In the genomic region with DNA sequence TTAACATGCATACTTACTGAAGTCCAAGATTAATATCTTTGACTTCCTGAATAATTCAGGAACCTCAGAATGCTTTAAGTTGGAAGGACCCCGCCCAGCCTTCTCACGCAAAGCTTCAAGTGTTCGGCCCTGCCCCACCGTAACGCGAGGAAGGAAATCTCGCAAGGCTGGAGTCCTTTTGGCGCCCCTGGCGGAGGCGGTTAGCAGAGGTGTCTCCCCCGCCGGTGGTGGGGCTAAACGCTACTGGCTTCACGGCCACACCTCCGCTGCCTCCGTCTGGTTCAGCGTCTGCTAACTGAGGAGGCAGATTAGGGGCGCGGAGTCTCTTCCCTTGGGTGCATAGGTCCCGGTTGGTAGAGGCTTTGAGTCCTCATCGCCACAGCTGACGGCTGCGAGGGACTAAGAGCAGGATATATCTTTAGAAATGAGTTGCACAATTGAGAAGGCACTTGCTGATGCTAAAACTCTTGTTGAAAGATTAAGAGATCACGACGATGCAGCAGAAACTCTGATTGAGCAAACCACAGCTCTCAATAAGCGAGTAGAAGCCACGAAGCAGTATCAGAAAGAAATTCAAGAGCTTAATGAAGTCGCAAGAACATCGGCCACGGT, we compare ENCODE assay signal across 1 cellular context.
A peak's percentile ranks its signal among the peaks of the same experiment; 100 is the strongest.
TF ChIP-seq lines count a peak whose summit lies in the region.

No MANE protein-coding gene starts in this region.

TF ChIP-seq in HepG2, 621 proteins besides CTCF, POLR2A, EP300 and RAD21:
- TF ChIP-seq, protein P1, sequence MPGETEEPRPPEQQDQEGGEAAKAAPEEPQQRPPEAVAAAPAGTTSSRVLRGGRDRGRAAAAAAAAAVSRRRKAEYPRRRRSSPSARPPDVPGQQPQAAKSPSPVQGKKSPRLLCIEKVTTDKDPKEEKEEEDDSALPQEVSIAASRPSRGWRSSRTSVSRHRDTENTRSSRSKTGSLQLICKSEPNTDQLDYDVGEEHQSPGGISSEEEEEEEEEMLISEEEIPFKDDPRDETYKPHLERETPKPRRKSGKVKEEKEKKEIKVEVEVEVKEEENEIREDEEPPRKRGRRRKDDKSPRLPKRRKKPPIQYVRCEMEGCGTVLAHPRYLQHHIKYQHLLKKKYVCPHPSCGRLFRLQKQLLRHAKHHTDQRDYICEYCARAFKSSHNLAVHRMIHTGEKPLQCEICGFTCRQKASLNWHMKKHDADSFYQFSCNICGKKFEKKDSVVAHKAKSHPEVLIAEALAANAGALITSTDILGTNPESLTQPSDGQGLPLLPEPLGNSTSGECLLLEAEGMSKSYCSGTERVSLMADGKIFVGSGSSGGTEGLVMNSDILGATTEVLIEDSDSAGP (CRISPR knock-in tag; IDR thresholded peaks at IDR 0.05; ENCODE audit: borderline replicate concordance) = no peak
- TF ChIP-seq HOXA9 (CRISPR knock-in tag; IDR thresholded peaks at IDR 0.05; ENCODE audit: borderline replicate concordance) = no peak
- no peak for TF ChIP-seq ZNF496 (CRISPR knock-in tag; IDR thresholded peaks at IDR 0.05; ENCODE audit: insufficient replicate concordance)
- TF ChIP-seq MAFK (conservative IDR thresholded peaks at IDR 0.05 in 1 of 2, IDR thresholded peaks at IDR 0.05 in 1 of 2; ENCODE audit: low read length in 2 of 2) = no peak
- TF ChIP-seq, protein P2, sequence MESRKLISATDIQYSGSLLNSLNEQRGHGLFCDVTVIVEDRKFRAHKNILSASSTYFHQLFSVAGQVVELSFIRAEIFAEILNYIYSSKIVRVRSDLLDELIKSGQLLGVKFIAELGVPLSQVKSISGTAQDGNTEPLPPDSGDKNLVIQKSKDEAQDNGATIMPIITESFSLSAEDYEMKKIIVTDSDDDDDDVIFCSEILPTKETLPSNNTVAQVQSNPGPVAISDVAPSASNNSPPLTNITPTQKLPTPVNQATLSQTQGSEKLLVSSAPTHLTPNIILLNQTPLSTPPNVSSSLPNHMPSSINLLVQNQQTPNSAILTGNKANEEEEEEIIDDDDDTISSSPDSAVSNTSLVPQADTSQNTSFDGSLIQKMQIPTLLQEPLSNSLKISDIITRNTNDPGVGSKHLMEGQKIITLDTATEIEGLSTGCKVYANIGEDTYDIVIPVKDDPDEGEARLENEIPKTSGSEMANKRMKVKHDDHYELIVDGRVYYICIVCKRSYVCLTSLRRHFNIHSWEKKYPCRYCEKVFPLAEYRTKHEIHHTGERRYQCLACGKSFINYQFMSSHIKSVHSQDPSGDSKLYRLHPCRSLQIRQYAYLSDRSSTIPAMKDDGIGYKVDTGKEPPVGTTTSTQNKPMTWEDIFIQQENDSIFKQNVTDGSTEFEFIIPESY (CRISPR knock-in tag; IDR thresholded peaks at IDR 0.05) = peak; percentile 57; the same call in 1 of the 2 replicates
- TF ChIP-seq SRY (CRISPR knock-in tag; IDR thresholded peaks at IDR 0.05) = no peak
- no peak for TF ChIP-seq BRD4 (CRISPR knock-in tag; IDR thresholded peaks at IDR 0.05)
- TF ChIP-seq PHF8 (CRISPR knock-in tag; IDR thresholded peaks at IDR 0.05) = no peak
TF ChIP-seq in HepG2: peak in this region for 1.
